In genomic region chr4:68367835-68368234, GRCh38 we compare ENCODE assay signal across 1 cellular context.
TF ChIP-seq lines count a peak whose summit lies in the region.

No MANE protein-coding gene starts in this region.

TF ChIP-seq in H1, 55 proteins besides CTCF, POLR2A, EP300 and RAD21:
- TF ChIP-seq KDM1A (IDR thresholded peaks at IDR 0.05; ENCODE audit: borderline replicate concordance, low read length) (no peak), BCL11A (IDR thresholded peaks at IDR 0.05; ENCODE audit: low read depth in 2 of 2, low read length in 2 of 2) (peak in 1 of 2 experiments; percentile 25), GABPA (IDR thresholded peaks at IDR 0.05; ENCODE audit: borderline replicate concordance, insufficient read depth, low read length) (no peak), NANOG (IDR thresholded peaks at IDR 0.05; ENCODE audit: insufficient read depth, low read depth, low read length, poor library complexity, severe bottlenecking) (peak; percentile 62)
